1 cellular context compared by ENCODE assay signal in the genomic region with DNA sequence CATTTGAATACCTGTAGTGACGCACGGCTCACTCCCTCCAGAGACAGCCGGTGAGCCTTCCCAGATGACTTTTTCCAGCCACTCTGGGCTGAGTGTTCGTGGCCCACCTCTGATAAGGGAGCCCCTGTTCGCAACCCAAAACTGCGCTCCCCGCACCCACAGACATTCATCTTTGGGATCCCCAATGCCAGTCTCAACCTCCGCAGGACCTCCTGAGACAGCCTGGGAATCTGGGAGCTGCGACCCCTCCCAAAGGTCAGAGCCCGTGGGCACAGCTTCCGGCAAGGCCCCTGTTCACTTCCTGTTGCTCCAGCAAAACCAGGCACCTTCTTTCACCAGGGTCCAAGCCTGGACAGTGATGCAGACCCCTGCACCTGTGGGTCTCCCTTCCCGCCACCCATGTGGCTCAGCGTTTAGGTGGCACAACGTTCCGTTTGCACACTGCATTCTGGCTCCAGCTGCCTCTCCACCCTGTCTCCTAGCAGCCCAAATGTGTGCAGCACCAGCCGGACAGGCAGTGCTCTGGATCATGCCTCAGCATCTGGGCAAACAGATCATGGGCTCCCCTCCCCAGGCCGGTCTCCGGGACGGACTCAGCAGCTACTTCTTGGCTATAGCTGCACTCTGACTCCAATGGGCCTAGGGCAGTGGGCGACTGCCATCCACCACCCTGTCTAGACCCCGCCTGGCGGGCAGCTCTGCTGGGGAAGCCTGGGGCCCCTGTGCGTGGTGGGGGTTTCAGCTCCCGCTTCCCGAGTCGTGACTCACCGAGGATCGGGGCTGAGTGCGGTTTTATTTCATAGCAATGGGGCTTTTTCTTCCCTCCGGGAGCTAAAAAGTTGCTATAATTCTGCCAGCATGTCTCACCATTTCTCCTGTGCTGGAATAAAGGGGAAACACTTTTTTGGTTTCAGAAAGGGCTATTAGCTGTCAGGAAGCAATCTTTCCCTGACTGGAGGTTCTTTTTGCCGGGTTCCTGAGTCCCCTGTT.
TF ChIP-seq lines count a peak whose summit lies in the region.

No MANE protein-coding gene starts in this region.

TF ChIP-seq in H1, 55 proteins besides CTCF, POLR2A, EP300 and RAD21:
- TF ChIP-seq JUN (IDR thresholded peaks at IDR 0.05; ENCODE audit: low read depth, low read length) = no peak
- no peak for TF ChIP-seq CHD2 (IDR thresholded peaks at IDR 0.05; ENCODE audit: low read length)
- TF ChIP-seq CTBP2 (IDR thresholded peaks at IDR 0.05; ENCODE audit: borderline replicate concordance, insufficient read depth, insufficient read length, low read length) = no peak
- no peak for TF ChIP-seq ASH2L (IDR thresholded peaks at IDR 0.05; ENCODE audit: low read length)
- TF ChIP-seq SIRT6 (IDR thresholded peaks at IDR 0.05; ENCODE audit: low read length) = no peak
- TF ChIP-seq, protein P1, sequence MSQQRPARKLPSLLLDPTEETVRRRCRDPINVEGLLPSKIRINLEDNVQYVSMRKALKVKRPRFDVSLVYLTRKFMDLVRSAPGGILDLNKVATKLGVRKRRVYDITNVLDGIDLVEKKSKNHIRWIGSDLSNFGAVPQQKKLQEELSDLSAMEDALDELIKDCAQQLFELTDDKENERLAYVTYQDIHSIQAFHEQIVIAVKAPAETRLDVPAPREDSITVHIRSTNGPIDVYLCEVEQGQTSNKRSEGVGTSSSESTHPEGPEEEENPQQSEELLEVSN (IDR thresholded peaks at IDR 0.05) = no peak
- no peak for TF ChIP-seq EZH2 (IDR thresholded peaks at IDR 0.05; ENCODE audit: low read depth, low read length, severe bottlenecking)
- TF ChIP-seq KDM4A (IDR thresholded peaks at IDR 0.05; ENCODE audit: low read depth, low read length, severe bottlenecking) = no peak
- TF ChIP-seq CREB1 (IDR thresholded peaks at IDR 0.05) = no peak
- no peak for TF ChIP-seq HDAC2 (IDR thresholded peaks at IDR 0.05; ENCODE audit: borderline replicate concordance in 1 of 2, low read depth in 2 of 2, low read length in 2 of 2)
- TF ChIP-seq ZNF274 (IDR thresholded peaks at IDR 0.05; ENCODE audit: borderline replicate concordance, extremely low read depth, low read length) = no peak
- no peak for TF ChIP-seq KDM5A (IDR thresholded peaks at IDR 0.05; ENCODE audit: low read length)
- TF ChIP-seq SIN3A (conservative IDR thresholded peaks at IDR 0.05 in 1 of 2, IDR thresholded peaks at IDR 0.05 in 1 of 2; ENCODE audit: low read depth in 1 of 2, low read length in 2 of 2) = no peak
- no peak for TF ChIP-seq GTF2F1 (IDR thresholded peaks at IDR 0.05; ENCODE audit: borderline replicate concordance, low read depth, low read length)
